Comparison of ENCODE assay signal across 11 cellular contexts in the genomic region with DNA sequence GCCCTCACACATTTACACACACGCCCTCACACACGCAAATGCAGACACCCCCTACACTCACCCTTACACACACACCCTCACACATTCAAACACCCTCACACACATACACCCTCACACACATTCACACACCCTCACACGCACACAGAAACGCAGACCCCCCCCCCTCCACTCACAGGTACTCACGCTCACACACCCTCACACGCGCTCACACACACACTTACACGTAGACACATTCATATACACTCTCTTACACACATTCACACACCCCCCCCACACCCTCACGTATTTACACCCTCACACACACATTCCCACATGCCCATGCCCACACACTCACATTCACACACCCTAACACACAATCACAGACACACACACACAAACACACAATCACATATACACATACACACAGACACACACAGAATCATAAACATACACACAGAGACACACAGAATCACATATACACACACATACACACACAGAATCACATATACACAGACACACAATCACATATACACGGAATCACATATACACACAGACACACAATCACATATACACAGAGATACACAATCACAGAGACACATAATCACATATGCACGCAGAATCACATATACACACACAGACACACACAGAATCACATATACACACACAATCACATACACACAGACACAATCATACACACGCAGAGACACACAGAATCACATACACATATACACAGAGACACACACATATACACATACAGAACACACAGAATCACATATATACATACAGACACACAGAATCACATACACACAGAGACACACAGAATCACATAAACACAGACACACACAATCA.
DNase-seq lines count a peak whose midpoint lies in the region; FAIRE-seq and TF ChIP-seq lines count a peak whose summit lies in the region.
"Had no signal": no experiment of that assay in that cellular context is flagged by ENCODE, and none has a peak within 500 bp of the region (broad histone marks: within the 10 kb centered on the region; RNA-seq: fewer than 3 reads in every experiment).

No MANE protein-coding gene starts in this region.

- no peak overlapping the region for H3K14ac ChIP-seq in trophoblast cell (ENCODE audit: low read length)

- no peaks in the 10 kb centered on the region for H4K20me1 ChIP-seq in hepatocyte (ENCODE audit: insufficient read depth, poor library complexity, severe bottlenecking)

- H3K27me3 ChIP-seq in HUES64 (ENCODE audit: insufficient read depth, low read length), result peaks cover 34% of the 10 kb centered on the region
- H3K27me3 ChIP-seq in hepatocyte, result peaks cover 20% of the 10 kb centered on the region
- H3K27me3 ChIP-seq in trophoblast cell (ENCODE audit: insufficient read depth, low read length), result peaks cover 11% of the 10 kb centered on the region

- H3K18ac ChIP-seq in trophoblast cell (ENCODE audit: low read length), result no peak overlapping the region

- H3K9ac ChIP-seq in HUES64 (ENCODE audit: low read depth, low read length) (no peak overlapping the region), trophoblast cell (ENCODE audit: low read length) (no peak overlapping the region)

- H3K4me1 ChIP-seq in HUES64 (ENCODE audit: insufficient read depth, low read length) (peaks cover 3% of the 10 kb centered on the region; the same call in 1 of the 2 replicates), hepatocyte (ENCODE audit: insufficient read depth) (peaks cover 11% of the 10 kb centered on the region), trophoblast cell (ENCODE audit: control insufficient read depth in 1 of 2, insufficient read depth in 2 of 2, low read length in 2 of 2) (peaks cover 6 to 15% of the 10 kb centered on the region in 2 experiments)

- H4K8ac ChIP-seq in trophoblast cell (ENCODE audit: low read depth, low read length), result no peak overlapping the region

- H3K4me3 ChIP-seq in HUES64 (ENCODE audit: low read length) (peak overlapping the region; percentile 57), hepatocyte (no peak overlapping the region), trophoblast cell (ENCODE audit: low read depth, low read length) (peak overlapping the region; percentile 42)

- H3K79me2 ChIP-seq in hepatocyte, result no peaks in the 10 kb centered on the region
- no peaks in the 10 kb centered on the region for H3K79me2 ChIP-seq in trophoblast cell (ENCODE audit: control insufficient read depth, insufficient read depth, low read length, poor library complexity)

- DNase-seq in GM12892 (ENCODE audit: insufficient read length) (no peak), hepatocyte (ENCODE audit: low spot score) (no peak), trophoblast cell (no peak), dermis blood vessel endothelial cell (no peak), NCI-H2029 treated with DMSO at 0.1 percent for 48 hours (lab: John Stamatoyannopoulos, UW) (no peak), Ammon's horn (ENCODE audit: low spot score) (no peak)
- DNase-seq: GDM1, NCI-H187, NCI-H446 treated with DMSO at 0.1 percent for 48 hours had no signal

- no peaks in the 10 kb centered on the region for H3K79me1 ChIP-seq in trophoblast cell (ENCODE audit: low read length)

- H3K4ac ChIP-seq in trophoblast cell (ENCODE audit: low read depth, low read length), result no peak overlapping the region

- WGBS in HUES64, result 75% methylated on average over 12 of the region's 12 CpGs
- WGBS in hepatocyte (ENCODE audit: low lambda C conversion rate, missing lambda C conversion rate), result 72% methylated on average over 11 of the region's 12 CpGs
- 100% methylated on average over 9 of the region's 12 CpGs for WGBS in trophoblast cell (ENCODE audit: extremely low coverage, insufficient coverage, insufficient read length)

- H2AFZ ChIP-seq in hepatocyte (no peak overlapping the region), trophoblast cell (ENCODE audit: insufficient read depth, low read length, poor library complexity) (no peak overlapping the region)

- no peak overlapping the region for H3K23ac ChIP-seq in trophoblast cell (ENCODE audit: low read length)

- peak overlapping the region; percentile 93 for H3K4me2 ChIP-seq in hepatocyte
- peak overlapping the region; percentile 66 for H3K4me2 ChIP-seq in trophoblast cell (ENCODE audit: low read length)

- no peak overlapping the region for H3K27ac ChIP-seq in HUES64 (ENCODE audit: low read depth, low read length)
- no peak overlapping the region for H3K27ac ChIP-seq in hepatocyte
- H3K27ac ChIP-seq in trophoblast cell (ENCODE audit: low read depth, low read length), result no peak overlapping the region

- FAIRE-seq in GM12892 (lab: Jason Lieb, UNC), result peak; percentile 42
- FAIRE-seq: colon had no signal

- H2BK5ac ChIP-seq in trophoblast cell (ENCODE audit: low read depth, low read length, poor library complexity), result no peak overlapping the region

- H4K91ac ChIP-seq in trophoblast cell (ENCODE audit: low read depth, low read length), result no peak overlapping the region

- no peaks in the 10 kb centered on the region for H3K9me3 ChIP-seq in HUES64 (ENCODE audit: insufficient read depth, low read depth, low read length)
- no peaks in the 10 kb centered on the region for H3K9me3 ChIP-seq in hepatocyte (ENCODE audit: low read depth)
- peaks cover 5% of the 10 kb centered on the region for H3K9me3 ChIP-seq in trophoblast cell (ENCODE audit: insufficient read depth, low read depth, low read length)

- TF ChIP-seq CTCF in hepatocyte (IDR thresholded peaks at IDR 0.05; ENCODE audit: poor library complexity), result no peak

- H4K12ac ChIP-seq in trophoblast cell (ENCODE audit: low read depth, low read length), result no peak overlapping the region

- no peak for TF ChIP-seq POLR2A in GM12892 (IDR thresholded peaks at IDR 0.05; ENCODE audit: low read depth, low read length)

- H2BK12ac ChIP-seq in trophoblast cell (ENCODE audit: low read length), result no peak overlapping the region

- H3K9me2 ChIP-seq in hepatocyte (replicated peaks; ENCODE audit: insufficient read depth), result no peaks in the 10 kb centered on the region

- H2AK5ac ChIP-seq in trophoblast cell (ENCODE audit: low read length), result no peak overlapping the region

- H2BK120ac ChIP-seq in trophoblast cell (ENCODE audit: insufficient read depth, low read length, poor library complexity), result no peak overlapping the region

- H3K36me3 ChIP-seq in HUES64 (ENCODE audit: insufficient read depth, low read length) (no peaks in the 10 kb centered on the region), hepatocyte (replicated peaks; ENCODE audit: insufficient read depth, low read depth) (no peaks in the 10 kb centered on the region), trophoblast cell (ENCODE audit: control insufficient read depth in 1 of 2, insufficient read depth in 2 of 2, low read length in 2 of 2) (no peaks in the 10 kb centered on the region)
